ENCODE assay signal across 9 cellular contexts in genomic region chr12:63420206-63420644, GRCh38.
DNase-seq lines count a peak whose midpoint lies in the region; ATAC-seq, FAIRE-seq and TF ChIP-seq lines count a peak whose summit lies in the region.
"Had no signal": no experiment of that assay in that cellular context is flagged by ENCODE, and none has a peak within 500 bp of the region (broad histone marks: within the 10 kb centered on the region; RNA-seq: fewer than 3 reads in every experiment).

No MANE protein-coding gene starts in this region.

- H3K27me3 Mint-ChIP-seq in CD14-positive monocyte (ENCODE audit: low read depth in 3 of 3), result peaks cover 0 to 2% (median 0%) of the 10 kb centered on the region in 3 donors
- H3K27me3 Mint-ChIP-seq: activated B cell treated with CpG ODN at 0.5 μM for 24 hours had no signal

- no peak for TF ChIP-seq POLR2A in prostate gland (IDR thresholded peaks at IDR 0.05)

- H3K9me3 Mint-ChIP-seq in CD14-positive monocyte, result peaks cover 6 to 20% (median 14%) of the 10 kb centered on the region in 7 donors
- H3K9me3 Mint-ChIP-seq: activated B cell treated with CpG ODN at 0.5 μM for 24 hours had no signal

- peak; percentile 86 for FAIRE-seq in GM18507 (lab: Jason Lieb, UNC)

- no peak overlapping the region for H3K4me3 Mint-ChIP-seq in CD14-positive monocyte
- H3K4me3 Mint-ChIP-seq: activated B cell treated with CpG ODN at 0.5 μM for 24 hours had no signal

- 35% methylated on average over 6 of the region's 6 CpGs for WGBS in prostate gland

- H3K9ac ChIP-seq in SK-N-MC (ENCODE audit: insufficient read length), result no peak overlapping the region

- H3K4me3 ChIP-seq in SK-N-MC (no peak overlapping the region), epithelial cell of proximal tubule (ENCODE audit: low read depth, low read length) (no peak overlapping the region), prostate gland (no peak overlapping the region)

- H3K27ac ChIP-seq in SK-N-MC (no peak overlapping the region), prostate gland (no peak overlapping the region)

- H3K4me1 ChIP-seq in prostate gland (replicated peaks), result no peaks in the 10 kb centered on the region

- no peaks in the 10 kb centered on the region for H3K36me3 Mint-ChIP-seq in CD14-positive monocyte

- DNase-seq in CD14-positive monocyte (ENCODE audit: low spot score) (no peak), GM18507 (ENCODE audit: extremely low spot score, insufficient read length, low read depth) (peak; percentile 1), NCI-H1105 (lab: John Stamatoyannopoulos, UW) (peak; percentile 61), SK-N-MC (ENCODE audit: low read depth, low spot score) (peak; percentile 98), epithelial cell of proximal tubule (ENCODE audit: low read depth) (peak; percentile 15), prostate gland (ENCODE audit: low spot score) (peak; percentile 20), activated T-cell treated with anti-CD3 and anti-CD28 coated beads for 4 hours (no peak)
- DNase-seq: activated B cell treated with CpG ODN at 0.5 μM for 24 hours had no signal

- H3K4me1 Mint-ChIP-seq in CD14-positive monocyte, result no peaks in the 10 kb centered on the region
- H3K4me1 Mint-ChIP-seq: activated B cell treated with CpG ODN at 0.5 μM for 24 hours had no signal

- H3K36me3 ChIP-seq in SK-N-MC (ENCODE audit: insufficient read depth, low read length), result no peaks in the 10 kb centered on the region
- no peaks in the 10 kb centered on the region for H3K36me3 ChIP-seq in prostate gland

- peak; percentile 84 for ATAC-seq in HG02840 (IDR thresholded peaks at IDR 0.05; ENCODE audit: low FRiP score, unreplicated experiment)

- intact Hi-C loops in CD14-positive monocyte (cut with micrococcal nuclease) (no loop called here), prostate gland (cut with DNase I) (no loop called here)

- no peak overlapping the region for H3K27ac Mint-ChIP-seq in CD14-positive monocyte
- H3K27ac Mint-ChIP-seq: activated B cell treated with CpG ODN at 0.5 μM for 24 hours had no signal

- TF ChIP-seq CTCF in CD14-positive monocyte (IDR thresholded peaks at IDR 0.05), result peak; percentile 68
- TF ChIP-seq CTCF in epithelial cell of proximal tubule (conservative IDR thresholded peaks at IDR 0.05; ENCODE audit: low read depth, low read length), result peak; percentile 74
- peak in 2 of 4 experiments; percentile 43 to 59 for TF ChIP-seq CTCF in prostate gland (IDR thresholded peaks at IDR 0.05)

- no peaks in the 10 kb centered on the region for H3K27me3 ChIP-seq in prostate gland (replicated peaks; ENCODE audit: insufficient read depth)

- H3K9me3 ChIP-seq in SK-N-MC (ENCODE audit: low read depth, low read length) (no peaks in the 10 kb centered on the region), prostate gland (no peaks in the 10 kb centered on the region)

Comparison
In these comparisons a context has a peak if more than half of its experiments do, and no peak if none do; other contexts are left out.
1. DNase-seq: peak in GM18507 (single experiment), NCI-H1105 (single experiment), SK-N-MC (single experiment), epithelial cell of proximal tubule (single experiment) and prostate gland (single experiment); none in CD14-positive monocyte (single experiment) and activated T-cell treated with anti-CD3 and anti-CD28 coated beads for 4 hours (single experiment).